ENCODE assay signal across 11 cellular contexts in the genomic region with DNA sequence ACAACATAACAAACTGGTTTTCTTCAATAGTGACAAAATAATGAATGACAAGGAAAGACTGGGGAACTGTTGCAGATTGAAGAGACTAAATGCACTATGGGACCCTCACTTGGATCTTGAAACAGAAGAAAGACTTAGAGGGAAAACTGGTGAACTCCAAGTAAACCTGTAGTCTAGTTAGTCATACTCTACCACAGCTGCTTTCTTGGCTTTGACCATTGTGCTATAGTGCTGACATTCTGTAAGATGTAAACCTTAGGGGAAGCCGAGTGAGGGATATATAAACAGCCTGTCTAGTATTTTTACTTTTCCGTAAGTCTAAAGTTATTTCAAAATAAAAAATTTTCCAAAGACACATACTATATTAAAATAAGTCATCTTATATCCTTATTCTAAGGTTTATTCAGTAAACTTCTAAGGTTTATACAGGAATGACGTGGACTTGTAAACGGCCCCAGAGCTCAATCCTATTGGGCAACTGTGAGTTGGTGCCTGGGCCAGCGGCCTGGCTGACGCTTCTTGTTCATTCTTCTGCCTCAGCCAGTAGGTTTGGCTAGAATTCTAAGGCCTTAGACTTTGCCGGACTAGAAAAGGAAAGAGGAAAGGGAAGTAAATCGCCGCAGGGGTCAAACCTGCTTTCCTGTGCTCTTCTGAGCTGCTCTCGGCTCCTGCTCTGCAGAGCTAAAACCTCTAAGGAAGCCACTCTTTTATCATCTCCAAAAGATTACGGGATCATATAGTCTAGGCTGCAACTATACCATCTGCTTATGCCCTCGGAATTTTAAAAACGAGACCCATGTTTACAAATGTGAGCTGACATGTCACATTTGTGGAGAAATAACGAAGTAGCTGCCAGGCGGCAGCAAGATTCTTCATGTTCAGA. TPM values are rescaled to one million over a fixed set of nuclear protein-coding genes. Genes with fewer than 3 reads are reported as not detected.
A peak's percentile ranks its signal among the peaks of the same experiment; 100 is the strongest.
DNase-seq lines count a peak whose midpoint lies in the region; ATAC-seq and TF ChIP-seq lines count a peak whose summit lies in the region.
"Had no signal": no experiment of that assay in that cellular context is flagged by ENCODE, and none has a peak within 500 bp of the region (broad histone marks: within the 10 kb centered on the region; RNA-seq: fewer than 3 reads in every experiment).

No MANE protein-coding gene starts in this region.

- H3K4me3 Mint-ChIP-seq in CD8-positive, alpha-beta memory T cell: peak overlapping the region in 4 of 7 donors; percentile 16 to 67 (median 63)
- no peak overlapping the region for H3K4me3 Mint-ChIP-seq in endothelial cell (ENCODE audit: unreplicated experiment)

- POLR2A ChIA-PET in CD8-positive, alpha-beta memory T cell (lab: Charles Lee): interaction anchor here (0.8 to 1.5 kb wide), 3 partner anchors 15 to 229 kb away, joined by 3 to 4 read pairs (median 3); a partner anchor contains a TSS

- TF ChIP-seq CTCF in endothelial cell (IDR thresholded peaks at IDR 0.05; ENCODE audit: unreplicated experiment): no peak
- TF ChIP-seq CTCF in osteoblast (IDR thresholded peaks at IDR 0.05; ENCODE audit: extremely low read depth, low read depth, low read length): no peak

- H3K9me3 ChIP-seq in CD8-positive, alpha-beta memory T cell (ENCODE audit: low read length): no peaks in the 10 kb centered on the region
- H3K9me3 ChIP-seq in osteoblast (ENCODE audit: low read depth, low read length) (no peaks in the 10 kb centered on the region), HAP-1 (no peaks in the 10 kb centered on the region)

- in situ Hi-C loops in HAP-1 (cut with MboI; ENCODE audit: low sequenced_read_pairs): no loop called here

- H3K36me3 ChIP-seq in CD8-positive, alpha-beta memory T cell (ENCODE audit: insufficient read depth, low read length): no peaks in the 10 kb centered on the region
- no peaks in the 10 kb centered on the region for H3K36me3 ChIP-seq in osteoblast (ENCODE audit: insufficient read depth, low read length)
- H3K36me3 ChIP-seq in HAP-1 (replicated peaks): no peaks in the 10 kb centered on the region

- no peaks in the 10 kb centered on the region for H3K79me2 ChIP-seq in osteoblast (ENCODE audit: insufficient read depth, low read length)

- peaks cover 30% of the 10 kb centered on the region for H3K4me1 ChIP-seq in CD8-positive, alpha-beta memory T cell (ENCODE audit: insufficient read depth, low read length)
- no peaks in the 10 kb centered on the region for H3K4me1 ChIP-seq in osteoblast (ENCODE audit: insufficient read depth, low read length)
- H3K4me1 ChIP-seq in HAP-1: 0 out of 2 replicates have a peak, but pooled peaks cover 7% of the 10 kb centered on the region

- no peaks in the 10 kb centered on the region for H4K20me1 ChIP-seq in osteoblast (ENCODE audit: insufficient read depth, low read length)

- H2AFZ ChIP-seq in osteoblast (ENCODE audit: low read length): peak overlapping the region; percentile 11

- peak overlapping the region in 6 of 8 donors; percentile 9 to 87 (median 74) for H3K27ac Mint-ChIP-seq in CD8-positive, alpha-beta memory T cell
- H3K27ac Mint-ChIP-seq in endothelial cell (ENCODE audit: unreplicated experiment): peak overlapping the region; percentile 88

- CTCF ChIA-PET in CD8-positive, alpha-beta memory T cell (lab: Charles Lee): interaction anchor here (2.6 to 9.7 kb wide), 2 partner anchors 14 to 20 kb away, joined by 13 to 61 read pairs; no protein-coding TSS in a partner anchor

- H3K27me3 ChIP-seq in CD8-positive, alpha-beta memory T cell (ENCODE audit: insufficient read depth, low read length, poor library complexity, severe bottlenecking): no peaks in the 10 kb centered on the region
- H3K27me3 ChIP-seq in osteoblast (ENCODE audit: insufficient read depth, low read length) (peaks cover 13% of the 10 kb centered on the region), HAP-1 (ENCODE audit: low read depth) (no peaks in the 10 kb centered on the region)

- H3K36me3 Mint-ChIP-seq in CD8-positive, alpha-beta memory T cell: no peaks in the 10 kb centered on the region
- H3K36me3 Mint-ChIP-seq in endothelial cell (ENCODE audit: low read depth, unreplicated experiment): no peaks in the 10 kb centered on the region

- peaks cover 0 to 1% of the 10 kb centered on the region in 2 donors for H3K27me3 Mint-ChIP-seq in CD8-positive, alpha-beta memory T cell
- peaks cover 6% of the 10 kb centered on the region for H3K27me3 Mint-ChIP-seq in endothelial cell (ENCODE audit: unreplicated experiment)

- peak overlapping the region; percentile 51 for H3K4me3 ChIP-seq in CD8-positive, alpha-beta memory T cell (ENCODE audit: low read length)
- H3K4me3 ChIP-seq in osteoblast (ENCODE audit: insufficient read depth, low read length): no peak overlapping the region
- H3K4me3 ChIP-seq in HAP-1: no peak overlapping the region
- H3K4me3 ChIP-seq: GM12878 had no signal

- H3K9me3 Mint-ChIP-seq in CD8-positive, alpha-beta memory T cell: no peaks in the 10 kb centered on the region
- no peaks in the 10 kb centered on the region for H3K9me3 Mint-ChIP-seq in endothelial cell (ENCODE audit: unreplicated experiment)

- no peak for DNase-seq in CD8-positive, alpha-beta memory T cell
- DNase-seq in MV-4-11 (lab: John Stamatoyannopoulos, UW): peak; percentile 38
- DNase-seq in endothelial cell (ENCODE audit: low spot score): peak; percentile 40
- DNase-seq in osteoblast (ENCODE audit: insufficient read length, low spot score, missing footprints): no peak
- DNase-seq in HAP-1 (ENCODE audit: low spot score in 2 of 2): no peak
- DNase-seq in 8988T: no peak
- DNase-seq in NK-92 (lab: John Stamatoyannopoulos, UW; ENCODE audit: unreplicated experiment): no peak
- DNase-seq: T-helper 9 cell had no signal

- no peak overlapping the region for H3K27ac ChIP-seq in CD8-positive, alpha-beta memory T cell (ENCODE audit: low read depth, low read length)
- H3K27ac ChIP-seq in osteoblast (ENCODE audit: low read depth, low read length): no peak overlapping the region

- H3K4me1 Mint-ChIP-seq in CD8-positive, alpha-beta memory T cell: peaks cover 17 to 34% (median 31%) of the 10 kb centered on the region in 3 donors
- peaks cover 18% of the 10 kb centered on the region for H3K4me1 Mint-ChIP-seq in endothelial cell (ENCODE audit: unreplicated experiment)

- no peak overlapping the region for H3K4me2 ChIP-seq in osteoblast (ENCODE audit: insufficient read depth, low read length)

- no peak for ATAC-seq in HG03571 (IDR thresholded peaks at IDR 0.05; ENCODE audit: unreplicated experiment)
- ATAC-seq: GM12878 had no signal

RNA-seq across cellular contexts. Expression of a gene that starts 33.7 kb away (rescaled TPM):
- total RNA-seq in CD8-positive, alpha-beta memory T cell: not detected
- polyA plus RNA-seq in CD8-positive, alpha-beta memory T cell: not detected
- not detected for total RNA-seq in endothelial cell (ENCODE audit: unreplicated experiment)
- total RNA-seq in osteoblast: 0.59 TPM in 1 of 2 replicates, not detected in the other
- total RNA-seq: mononuclear cell had no signal

Comparison
In these comparisons a context has a peak if more than half of its experiments do, and no peak if none do; other contexts are left out.
1. DNase-seq: peak in MV-4-11 (single experiment) and endothelial cell (single experiment); none in CD8-positive, alpha-beta memory T cell (0 of 5), osteoblast (single experiment), HAP-1 (0 of 2), 8988T (single experiment) and NK-92 (single experiment).